1 cellular context compared by ENCODE assay signal in the genomic region with DNA sequence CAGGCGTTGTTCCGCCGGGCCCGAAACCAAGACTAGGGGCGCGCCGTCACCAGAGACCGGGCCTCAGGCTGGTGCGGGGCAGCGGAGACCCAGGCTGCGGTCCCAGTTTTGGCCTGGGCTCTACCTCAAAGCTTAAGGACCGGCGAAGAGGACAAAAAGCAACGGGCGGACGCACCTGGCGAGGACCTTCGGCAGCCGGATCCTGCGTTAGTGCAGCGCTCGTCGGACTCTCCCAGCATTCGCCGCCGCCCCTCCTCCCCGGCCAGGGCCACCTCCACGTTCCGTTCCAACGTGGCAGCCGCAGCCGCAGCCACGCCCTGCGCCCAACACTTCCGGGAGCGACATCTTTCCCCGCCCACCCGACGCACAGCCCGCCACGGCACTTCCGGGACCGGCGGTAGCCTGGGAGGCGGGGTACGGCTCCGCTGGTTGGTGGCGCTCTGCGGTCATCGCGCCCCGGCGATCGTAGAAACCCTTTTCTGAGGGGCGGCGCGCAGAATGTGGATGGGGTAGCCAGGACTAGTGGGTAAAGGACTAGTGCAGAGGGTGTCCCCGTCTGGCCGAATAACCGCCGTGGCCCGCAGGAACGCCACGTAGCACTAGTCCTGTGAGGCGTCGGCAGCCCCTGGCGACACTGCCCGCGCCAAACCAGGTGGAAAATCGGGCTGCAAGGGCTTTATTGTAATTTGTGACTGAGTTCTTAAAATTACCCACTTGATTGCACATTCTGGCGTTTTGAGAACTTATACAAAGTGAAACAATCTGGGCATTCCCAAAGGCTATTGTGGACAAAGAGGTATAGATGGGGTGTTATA.
TF ChIP-seq lines count a peak whose summit lies in the region.

A gene with protein sequence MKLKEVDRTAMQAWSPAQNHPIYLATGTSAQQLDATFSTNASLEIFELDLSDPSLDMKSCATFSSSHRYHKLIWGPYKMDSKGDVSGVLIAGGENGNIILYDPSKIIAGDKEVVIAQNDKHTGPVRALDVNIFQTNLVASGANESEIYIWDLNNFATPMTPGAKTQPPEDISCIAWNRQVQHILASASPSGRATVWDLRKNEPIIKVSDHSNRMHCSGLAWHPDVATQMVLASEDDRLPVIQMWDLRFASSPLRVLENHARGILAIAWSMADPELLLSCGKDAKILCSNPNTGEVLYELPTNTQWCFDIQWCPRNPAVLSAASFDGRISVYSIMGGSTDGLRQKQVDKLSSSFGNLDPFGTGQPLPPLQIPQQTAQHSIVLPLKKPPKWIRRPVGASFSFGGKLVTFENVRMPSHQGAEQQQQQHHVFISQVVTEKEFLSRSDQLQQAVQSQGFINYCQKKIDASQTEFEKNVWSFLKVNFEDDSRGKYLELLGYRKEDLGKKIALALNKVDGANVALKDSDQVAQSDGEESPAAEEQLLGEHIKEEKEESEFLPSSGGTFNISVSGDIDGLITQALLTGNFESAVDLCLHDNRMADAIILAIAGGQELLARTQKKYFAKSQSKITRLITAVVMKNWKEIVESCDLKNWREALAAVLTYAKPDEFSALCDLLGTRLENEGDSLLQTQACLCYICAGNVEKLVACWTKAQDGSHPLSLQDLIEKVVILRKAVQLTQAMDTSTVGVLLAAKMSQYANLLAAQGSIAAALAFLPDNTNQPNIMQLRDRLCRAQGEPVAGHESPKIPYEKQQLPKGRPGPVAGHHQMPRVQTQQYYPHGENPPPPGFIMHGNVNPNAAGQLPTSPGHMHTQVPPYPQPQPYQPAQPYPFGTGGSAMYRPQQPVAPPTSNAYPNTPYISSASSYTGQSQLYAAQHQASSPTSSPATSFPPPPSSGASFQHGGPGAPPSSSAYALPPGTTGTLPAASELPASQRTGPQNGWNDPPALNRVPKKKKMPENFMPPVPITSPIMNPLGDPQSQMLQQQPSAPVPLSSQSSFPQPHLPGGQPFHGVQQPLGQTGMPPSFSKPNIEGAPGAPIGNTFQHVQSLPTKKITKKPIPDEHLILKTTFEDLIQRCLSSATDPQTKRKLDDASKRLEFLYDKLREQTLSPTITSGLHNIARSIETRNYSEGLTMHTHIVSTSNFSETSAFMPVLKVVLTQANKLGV (minus strand): TSS at position 241 of the 815 bp plus-strand sequence. CDS start 9,217 bp downstream, outside the sequence.

TF ChIP-seq in A549, 52 proteins besides CTCF, POLR2A, EP300 and RAD21 (continued from another document):
- TF ChIP-seq, protein P1, sequence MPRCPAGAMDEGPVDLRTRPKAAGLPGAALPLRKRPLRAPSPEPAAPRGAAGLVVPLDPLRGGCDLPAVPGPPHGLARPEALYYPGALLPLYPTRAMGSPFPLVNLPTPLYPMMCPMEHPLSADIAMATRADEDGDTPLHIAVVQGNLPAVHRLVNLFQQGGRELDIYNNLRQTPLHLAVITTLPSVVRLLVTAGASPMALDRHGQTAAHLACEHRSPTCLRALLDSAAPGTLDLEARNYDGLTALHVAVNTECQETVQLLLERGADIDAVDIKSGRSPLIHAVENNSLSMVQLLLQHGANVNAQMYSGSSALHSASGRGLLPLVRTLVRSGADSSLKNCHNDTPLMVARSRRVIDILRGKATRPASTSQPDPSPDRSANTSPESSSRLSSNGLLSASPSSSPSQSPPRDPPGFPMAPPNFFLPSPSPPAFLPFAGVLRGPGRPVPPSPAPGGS (IDR thresholded peaks at IDR 0.05): peak; percentile 79; the same call in 2 of the 3 replicates
- TF ChIP-seq NFE2L2 (conservative IDR thresholded peaks at IDR 0.05; ENCODE audit: low read length): no peak
- peak; percentile 14; the same call in 1 of the 2 replicates for TF ChIP-seq TP53 (CRISPR knock-in tag; IDR thresholded peaks at IDR 0.05)
- TF ChIP-seq, protein P2, sequence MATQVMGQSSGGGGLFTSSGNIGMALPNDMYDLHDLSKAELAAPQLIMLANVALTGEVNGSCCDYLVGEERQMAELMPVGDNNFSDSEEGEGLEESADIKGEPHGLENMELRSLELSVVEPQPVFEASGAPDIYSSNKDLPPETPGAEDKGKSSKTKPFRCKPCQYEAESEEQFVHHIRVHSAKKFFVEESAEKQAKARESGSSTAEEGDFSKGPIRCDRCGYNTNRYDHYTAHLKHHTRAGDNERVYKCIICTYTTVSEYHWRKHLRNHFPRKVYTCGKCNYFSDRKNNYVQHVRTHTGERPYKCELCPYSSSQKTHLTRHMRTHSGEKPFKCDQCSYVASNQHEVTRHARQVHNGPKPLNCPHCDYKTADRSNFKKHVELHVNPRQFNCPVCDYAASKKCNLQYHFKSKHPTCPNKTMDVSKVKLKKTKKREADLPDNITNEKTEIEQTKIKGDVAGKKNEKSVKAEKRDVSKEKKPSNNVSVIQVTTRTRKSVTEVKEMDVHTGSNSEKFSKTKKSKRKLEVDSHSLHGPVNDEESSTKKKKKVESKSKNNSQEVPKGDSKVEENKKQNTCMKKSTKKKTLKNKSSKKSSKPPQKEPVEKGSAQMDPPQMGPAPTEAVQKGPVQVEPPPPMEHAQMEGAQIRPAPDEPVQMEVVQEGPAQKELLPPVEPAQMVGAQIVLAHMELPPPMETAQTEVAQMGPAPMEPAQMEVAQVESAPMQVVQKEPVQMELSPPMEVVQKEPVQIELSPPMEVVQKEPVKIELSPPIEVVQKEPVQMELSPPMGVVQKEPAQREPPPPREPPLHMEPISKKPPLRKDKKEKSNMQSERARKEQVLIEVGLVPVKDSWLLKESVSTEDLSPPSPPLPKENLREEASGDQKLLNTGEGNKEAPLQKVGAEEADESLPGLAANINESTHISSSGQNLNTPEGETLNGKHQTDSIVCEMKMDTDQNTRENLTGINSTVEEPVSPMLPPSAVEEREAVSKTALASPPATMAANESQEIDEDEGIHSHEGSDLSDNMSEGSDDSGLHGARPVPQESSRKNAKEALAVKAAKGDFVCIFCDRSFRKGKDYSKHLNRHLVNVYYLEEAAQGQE (IDR thresholded peaks at IDR 0.05): no peak
- no peak for TF ChIP-seq GATA3 (IDR thresholded peaks at IDR 0.05; ENCODE audit: borderline replicate concordance)
